ENCODE assay signal across 22 cellular contexts in genomic region chr5:88049156-88049555, GRCh38.
"Had no signal": no experiment of that assay in that cellular context is flagged by ENCODE, and none has a peak within 500 bp of the region (broad histone marks: within the 10 kb centered on the region; RNA-seq: fewer than 3 reads in every experiment).

No MANE protein-coding gene starts in this region.

- H3K9ac ChIP-seq: SK-N-SH had no signal

- ATAC-seq: activated CD4-positive, CD25-positive, alpha-beta regulatory T cell treated with anti-CD3 and anti-CD28 coated beads, Interleukin-2, amount 50 U/mL, for 24 hours; activated CD8-positive, alpha-beta T cell treated with anti-CD3 and anti-CD28 coated beads, Interleukin-2, amount 10 ng/mL, durations not matched to agents 7 days and 5 days had no signal

- H3K27ac Mint-ChIP-seq: activated CD8-positive, alpha-beta T cell treated with anti-CD3 and anti-CD28 coated beads, Interleukin-2, amount 10 ng/mL, durations not matched to agents 7 days and 5 days; activated naive CD8-positive, alpha-beta T cell treated with anti-CD3 and anti-CD28 coated beads, Interleukin-2, amount 10 ng/mL, durations not matched to agents 7 days and 5 days had no signal

- H3K9me3 ChIP-seq: breast epithelium, SK-N-SH had no signal

- H3K36me3 ChIP-seq: breast epithelium, WERI-Rb-1 had no signal

- H3K4me3 Mint-ChIP-seq: activated CD8-positive, alpha-beta T cell treated with anti-CD3 and anti-CD28 coated beads, Interleukin-2, amount 10 ng/mL, durations not matched to agents 7 days and 5 days; activated naive CD8-positive, alpha-beta T cell treated with anti-CD3 and anti-CD28 coated beads, Interleukin-2, amount 10 ng/mL, durations not matched to agents 7 days and 5 days had no signal

- H3K9me3 Mint-ChIP-seq: activated naive CD8-positive, alpha-beta T cell treated with anti-CD3 and anti-CD28 coated beads, Interleukin-2, amount 10 ng/mL, durations not matched to agents 7 days and 5 days had no signal

- H3K9me2 ChIP-seq: SK-N-SH had no signal

- H3K36me3 Mint-ChIP-seq: activated naive CD8-positive, alpha-beta T cell treated with anti-CD3 and anti-CD28 coated beads, Interleukin-2, amount 10 ng/mL, durations not matched to agents 7 days and 5 days had no signal

- H3K4me1 Mint-ChIP-seq: activated naive CD8-positive, alpha-beta T cell treated with anti-CD3 and anti-CD28 coated beads, Interleukin-2, amount 10 ng/mL, durations not matched to agents 7 days and 5 days had no signal

- H3K4me2 ChIP-seq: SK-N-SH had no signal

- H3K27ac ChIP-seq: breast epithelium, WERI-Rb-1 had no signal

- H3K4me3 ChIP-seq: breast epithelium had no signal

- DNase-seq: activated CD4-positive, alpha-beta T cell treated with anti-CD3 and anti-CD28 coated beads for 4 hours; activated CD4-positive, alpha-beta T cell treated with anti-CD3 and anti-CD28 coated beads, Interleukin-2, amount 50 U/mL, for 4 hours; activated CD8-positive, alpha-beta memory T cell treated with anti-CD3 and anti-CD28 coated beads, Interleukin-2, amount 50 U/mL, for 48 hours; activated CD8-positive, alpha-beta T cell treated with anti-CD3 and anti-CD28 coated beads, Interleukin-2, amount 10 ng/mL, durations not matched to agents 7 days and 5 days; activated naive CD4-positive, alpha-beta T cell treated with anti-CD3 and anti-CD28 coated beads, Interleukin-2, amount 50 U/mL, for 16 hours; activated naive CD8-positive, alpha-beta T cell treated with anti-CD3 and anti-CD28 coated beads, Interleukin-2, amount 10 ng/mL, durations not matched to agents 7 days and 5 days; activated T-cell treated with anti-CD3 and anti-CD28 coated beads, Interleukin-2, amount 50 U/mL, for 1 hour; aorta; central memory CD4-positive, alpha-beta T cell; NCI-H1092; NCI-H1417 treated with DMSO at 0.1 percent for 48 hours; NCI-H1694; NCI-H2029 treated with DMSO at 0.1 percent for 48 hours; NCI-H345; NCI-H510A; NCI-H526 treated with DMSO at 0.1 percent for 48 hours; SIG-M5; SK-N-SH; T-helper 1 cell; WERI-Rb-1 had no signal

- H3K27me3 ChIP-seq: breast epithelium had no signal

- H3K4me1 ChIP-seq: breast epithelium had no signal
